Comparison of ENCODE assay signal across 1 cellular context in genomic region chr15:81047948-81048347, GRCh38.
TF ChIP-seq lines count a peak whose summit lies in the region.

No MANE protein-coding gene starts in this region.

TF ChIP-seq in HepG2, 621 proteins besides CTCF, POLR2A, EP300 and RAD21:
- TF ChIP-seq ZNF225 (CRISPR knock-in tag; IDR thresholded peaks at IDR 0.05): no peak
- TF ChIP-seq MIXL1 (CRISPR knock-in tag; IDR thresholded peaks at IDR 0.05): no peak
- TF ChIP-seq DR1 (CRISPR knock-in tag; IDR thresholded peaks at IDR 0.05): no peak
- TF ChIP-seq HDAC2 (CRISPR knock-in tag; IDR thresholded peaks at IDR 0.05): no peak
- TF ChIP-seq HDAC1 (CRISPR knock-in tag; IDR thresholded peaks at IDR 0.05): no peak
- TF ChIP-seq ZKSCAN8 (CRISPR knock-in tag; IDR thresholded peaks at IDR 0.05; ENCODE audit: borderline replicate concordance): no peak
- no peak for TF ChIP-seq SNRNP70 (IDR thresholded peaks at IDR 0.05; ENCODE audit: low read depth, low read length)
- no peak for TF ChIP-seq ETS1 (CRISPR knock-in tag; IDR thresholded peaks at IDR 0.05)
